ENCODE assay signal across 35 cellular contexts in the genomic region with DNA sequence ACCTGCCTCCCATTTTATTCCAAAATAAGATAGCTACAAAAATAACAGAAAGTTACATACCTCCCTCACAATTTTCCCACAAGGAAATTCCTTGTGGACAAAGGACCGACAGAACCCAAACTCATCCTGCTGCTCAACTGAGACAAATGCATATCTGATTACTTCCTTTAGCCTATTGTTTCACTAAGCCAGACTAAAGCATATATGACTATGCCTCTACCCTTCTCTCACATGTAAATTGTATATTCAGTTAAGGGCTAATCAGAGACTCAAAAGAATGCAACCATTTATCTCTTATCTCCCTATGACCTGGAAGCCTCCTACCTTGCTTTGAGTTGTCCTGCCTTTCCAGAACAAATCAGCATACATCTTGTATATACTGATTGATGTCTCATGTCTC.
"Had no signal": no experiment of that assay in that cellular context is flagged by ENCODE, and none has a peak within 500 bp of the region (broad histone marks: within the 10 kb centered on the region; RNA-seq: fewer than 3 reads in every experiment).

No MANE protein-coding gene starts in this region.

- H3K27ac Mint-ChIP-seq: activated CD4-positive, alpha-beta memory T cell treated with anti-CD3 and anti-CD28 coated beads, Interleukin-2, amount 10 ng/mL, durations not matched to agents 7 days and 5 days; activated CD4-positive, alpha-beta T cell treated with anti-CD3 and anti-CD28 coated beads for 36 hours; activated CD4-positive, alpha-beta T cell treated with anti-CD3 and anti-CD28 coated beads, Interleukin-2, amount 10 ng/mL, durations not matched to agents 7 days and 5 days; activated naive CD4-positive, alpha-beta T cell treated with anti-CD3 and anti-CD28 coated beads for 36 hours; activated naive CD4-positive, alpha-beta T cell treated with anti-CD3 and anti-CD28 coated beads, Interleukin-2, amount 50 U/mL, for 72 hours; activated naive CD8-positive, alpha-beta T cell treated with anti-CD3 and anti-CD28 coated beads for 36 hours; activated T-cell treated with anti-CD3 and anti-CD28 coated beads, Interleukin-2, amount 50 U/mL, for 72 hours; activated T-helper 1 cell treated with anti-CD3 and anti-CD28 coated beads, Interleukin-12 subunit alpha, Interleukin-12 subunit beta, Interleukin-2, Interleukin-4 antibody, amounts not matched to agents 30 ng/mL and 10 ng/mL and 1 ng/mL, durations not matched to agents 14 hours and 24 hours and 36 hours; activated T-helper 17 cell treated with anti-CD3 and anti-CD28 coated beads, Interleukin-2, amount 50 U/mL, for 72 hours; T-helper 1 cell treated with Interleukin-12 subunit alpha and Interleukin-12 subunit beta and Interleukin-4 antibody, amounts not matched to agents 30 μg/mL and 1 μg/mL, for 36 hours; T-helper 2 cell treated with Interferon-gamma antibody and Interleukin-4, amounts not matched to agents 5 μg/mL and 100 μg/mL, for 36 hours had no signal

- H3K9me3 ChIP-seq: adrenal gland, body of pancreas, breast epithelium had no signal

- H3K36me3 Mint-ChIP-seq: activated naive CD8-positive, alpha-beta T cell treated with anti-CD3 and anti-CD28 coated beads for 36 hours had no signal

- H3K27me3 ChIP-seq: adrenal gland, body of pancreas, brain microvascular endothelial cell, breast epithelium had no signal

- H3K4me1 ChIP-seq: adrenal gland, body of pancreas, breast epithelium had no signal

- H3K27ac ChIP-seq: adrenal gland, body of pancreas, brain microvascular endothelial cell, breast epithelium, VCaP had no signal

- H3K4me3 Mint-ChIP-seq: activated CD4-positive, alpha-beta memory T cell treated with anti-CD3 and anti-CD28 coated beads, Interleukin-2, amount 10 ng/mL, durations not matched to agents 7 days and 5 days; activated CD4-positive, alpha-beta T cell treated with anti-CD3 and anti-CD28 coated beads for 36 hours; activated CD4-positive, alpha-beta T cell treated with anti-CD3 and anti-CD28 coated beads, Interleukin-2, amount 10 ng/mL, durations not matched to agents 7 days and 5 days; activated naive CD4-positive, alpha-beta T cell treated with anti-CD3 and anti-CD28 coated beads for 36 hours; activated naive CD8-positive, alpha-beta T cell treated with anti-CD3 and anti-CD28 coated beads for 36 hours; activated T-cell treated with anti-CD3 and anti-CD28 coated beads, Interleukin-2, amount 50 U/mL, for 4 hours; activated T-cell treated with anti-CD3 and anti-CD28 coated beads, Interleukin-2, amount 50 U/mL, for 72 hours; activated T-helper 1 cell treated with anti-CD3 and anti-CD28 coated beads, Interleukin-12 subunit alpha, Interleukin-12 subunit beta, Interleukin-2, Interleukin-4 antibody, amounts not matched to agents 30 ng/mL and 10 ng/mL and 1 ng/mL, durations not matched to agents 14 hours and 24 hours and 36 hours; activated T-helper 17 cell treated with anti-CD3 and anti-CD28 coated beads, Interleukin-2, amount 50 U/mL, for 72 hours; T-helper 1 cell treated with Interleukin-12 subunit alpha and Interleukin-12 subunit beta and Interleukin-4 antibody, amounts not matched to agents 30 μg/mL and 1 μg/mL, for 36 hours; T-helper 2 cell treated with Interferon-gamma antibody and Interleukin-4, amounts not matched to agents 5 μg/mL and 100 μg/mL, for 36 hours had no signal

- H3K36me3 ChIP-seq: adrenal gland, brain microvascular endothelial cell, breast epithelium had no signal

- H3K4me3 ChIP-seq: adrenal gland, body of pancreas, breast epithelium had no signal

- H3K4me1 Mint-ChIP-seq: activated CD4-positive, alpha-beta memory T cell treated with anti-CD3 and anti-CD28 coated beads, Interleukin-2, amount 10 ng/mL, durations not matched to agents 7 days and 5 days; activated CD4-positive, alpha-beta T cell treated with anti-CD3 and anti-CD28 coated beads for 36 hours; activated CD4-positive, alpha-beta T cell treated with anti-CD3 and anti-CD28 coated beads, Interleukin-2, amount 10 ng/mL, durations not matched to agents 7 days and 5 days; activated naive CD8-positive, alpha-beta T cell treated with anti-CD3 and anti-CD28 coated beads for 36 hours; activated T-helper 17 cell treated with anti-CD3 and anti-CD28 coated beads, Interleukin-2, amount 50 U/mL, for 72 hours had no signal

- H3K9me3 Mint-ChIP-seq: activated CD4-positive, alpha-beta memory T cell treated with anti-CD3 and anti-CD28 coated beads, Interleukin-2, amount 10 ng/mL, durations not matched to agents 7 days and 5 days; activated CD4-positive, alpha-beta T cell treated with anti-CD3 and anti-CD28 coated beads, Interleukin-2, amount 10 ng/mL, durations not matched to agents 7 days and 5 days; activated T-helper 1 cell treated with anti-CD3 and anti-CD28 coated beads, Interleukin-12 subunit alpha, Interleukin-12 subunit beta, Interleukin-2, Interleukin-4 antibody, amounts not matched to agents 30 ng/mL and 10 ng/mL and 1 ng/mL, durations not matched to agents 14 hours and 24 hours and 36 hours; T-helper 1 cell treated with Interleukin-12 subunit alpha and Interleukin-12 subunit beta and Interleukin-4 antibody, amounts not matched to agents 30 μg/mL and 1 μg/mL, for 36 hours; T-helper 2 cell treated with Interferon-gamma antibody and Interleukin-4, amounts not matched to agents 5 μg/mL and 100 μg/mL, for 36 hours had no signal

- ATAC-seq: activated CD4-positive, alpha-beta T cell treated with anti-CD3 and anti-CD28 coated beads for 36 hours; activated CD4-positive, CD25-positive, alpha-beta regulatory T cell treated with anti-CD3 and anti-CD28 coated beads, Interleukin-2, amount 50 U/mL, for 24 hours; activated naive CD4-positive, alpha-beta T cell treated with anti-CD3 and anti-CD28 coated beads, Interleukin-2, amount 50 U/mL, for 72 hours; activated T-cell treated with anti-CD3 and anti-CD28 coated beads, Interleukin-2, amount 50 U/mL, for 4 hours; activated T-cell treated with anti-CD3 and anti-CD28 coated beads, Interleukin-2, amount 50 U/mL, for 72 hours; activated T-helper 17 cell treated with anti-CD3 and anti-CD28 coated beads, Interleukin-2, amount 50 U/mL, for 72 hours; body of pancreas had no signal

- DNase-seq: activated CD4-positive, alpha-beta memory T cell treated with anti-CD3 and anti-CD28 coated beads, Interleukin-2, amount 10 ng/mL, durations not matched to agents 7 days and 5 days; activated CD4-positive, alpha-beta T cell treated with anti-CD3 and anti-CD28 coated beads for 1 hour; activated CD4-positive, alpha-beta T cell treated with anti-CD3 and anti-CD28 coated beads for 36 hours; activated CD4-positive, alpha-beta T cell treated with anti-CD3 and anti-CD28 coated beads for 48 hours; activated CD4-positive, alpha-beta T cell treated with anti-CD3 and anti-CD28 coated beads, Interleukin-2, amount 10 ng/mL, durations not matched to agents 7 days and 5 days; activated CD4-positive, alpha-beta T cell treated with anti-CD3 and anti-CD28 coated beads, Interleukin-2, amount 50 U/mL, for 48 hours; activated CD4-positive, CD25-positive, alpha-beta regulatory T cell; activated CD8-positive, alpha-beta memory T cell treated with anti-CD3 and anti-CD28 coated beads, Interleukin-2, amount 50 U/mL, for 4 hours; activated effector memory CD4-positive, alpha-beta T cell treated with anti-CD3 and anti-CD28 coated beads, Interleukin-2, amount 50 U/mL, for 16 hours; activated gamma-delta T cell treated with Interleukin-2 at 50 U/mL for 16 hours; activated naive CD4-positive, alpha-beta T cell; activated naive CD4-positive, alpha-beta T cell treated with anti-CD3 and anti-CD28 coated beads for 36 hours; activated naive CD4-positive, alpha-beta T cell treated with anti-CD3 and anti-CD28 coated beads, Interleukin-2, amount 50 U/mL, for 16 hours; activated naive CD8-positive, alpha-beta T cell treated with anti-CD3 and anti-CD28 coated beads for 36 hours; activated T-cell treated with anti-CD3 and anti-CD28 coated beads for 4 hours; activated T-cell treated with anti-CD3 and anti-CD28 coated beads, Interleukin-2, amount 50 U/mL, for 1 hour; activated T-cell treated with anti-CD3 and anti-CD28 coated beads, Interleukin-2, amount 50 U/mL, for 4 hours; activated T-cell treated with anti-CD3 and anti-CD28 coated beads, Interleukin-2, amount 50 U/mL, for 72 hours; adrenal gland; amniotic stem cell; aorta; body of pancreas; brain microvascular endothelial cell; central memory CD4-positive, alpha-beta T cell; T-helper 1 cell; T-helper 2 cell; T-helper 9 cell had no signal
